ENCODE assay signal across 14 cellular contexts in genomic region chr7:30396379-30396778, GRCh38.
DNase-seq lines count a peak whose midpoint lies in the region; ATAC-seq and TF ChIP-seq lines count a peak whose summit lies in the region.
"Had no signal": no experiment of that assay in that cellular context is flagged by ENCODE, and none has a peak within 500 bp of the region (broad histone marks: within the 10 kb centered on the region; RNA-seq: fewer than 3 reads in every experiment).

No MANE protein-coding gene starts in this region.

- H3K36me3 ChIP-seq in RWPE2 (ENCODE audit: low read depth) = no peaks in the 10 kb centered on the region
- H3K36me3 ChIP-seq in prostate gland = no peaks in the 10 kb centered on the region
- H3K36me3 ChIP-seq in MM.1S (replicated peaks; ENCODE audit: insufficient read depth, low read length) = no peaks in the 10 kb centered on the region

- H3K27ac ChIP-seq in RWPE2 (ENCODE audit: poor library complexity, severe bottlenecking) (no peak overlapping the region), prostate gland (no peak overlapping the region), MM.1S (ENCODE audit: low read length) (no peak overlapping the region)

- no peak for TF ChIP-seq POLR2A in prostate gland (IDR thresholded peaks at IDR 0.05)

- in situ Hi-C loops in GM13976 (cut with MboI; ENCODE audit: low sequenced_read_pairs, unreplicated experiment) = no loop called here

- no peak overlapping the region for H3K4me2 ChIP-seq in MM.1S (ENCODE audit: low read depth, low read length)
- H3K4me2 ChIP-seq: smooth muscle cell had no signal

- H3K27me3 ChIP-seq in RWPE2 (ENCODE audit: insufficient read depth, poor library complexity, severe bottlenecking) = no peaks in the 10 kb centered on the region
- H3K27me3 ChIP-seq in prostate gland (replicated peaks; ENCODE audit: insufficient read depth) = no peaks in the 10 kb centered on the region
- no peaks in the 10 kb centered on the region for H3K27me3 ChIP-seq in MM.1S (replicated peaks; ENCODE audit: insufficient read depth, low read length)

- H2AFZ ChIP-seq in MM.1S (ENCODE audit: low read length) = no peak overlapping the region

- no peaks in the 10 kb centered on the region for H3K4me1 ChIP-seq in RWPE2 (ENCODE audit: insufficient read depth, poor library complexity, severe bottlenecking)
- no peaks in the 10 kb centered on the region for H3K4me1 ChIP-seq in prostate gland (replicated peaks)
- peaks cover 9% of the 10 kb centered on the region for H3K4me1 ChIP-seq in MM.1S (ENCODE audit: low read length)

- H3K4me3 ChIP-seq in RWPE2 (ENCODE audit: severe bottlenecking) (no peak overlapping the region), fibroblast of pulmonary artery (replicated peaks; ENCODE audit: low read depth, low read length) (no peak overlapping the region), prostate gland (no peak overlapping the region), MM.1S (ENCODE audit: low read length) (no peak overlapping the region)
- H3K4me3 ChIP-seq: smooth muscle cell had no signal

- ATAC-seq in RWPE2 (ENCODE audit: low read depth) = no peak
- ATAC-seq: activated CD8-positive, alpha-beta T cell treated with anti-CD3 and anti-CD28 coated beads for 36 hours; natural killer cell treated with Interleukin-12 subunit alpha and Interleukin-12 subunit beta and Interleukin-15 and Interleukin-18, amount 100 ng/mL, for 72 hours had no signal

- TF ChIP-seq CTCF in GM13976 (IDR thresholded peaks at IDR 0.05; ENCODE audit: borderline replicate concordance, control extremely low read depth, extremely low read depth, insufficient read depth, missing control alignments) (peak; percentile 12), RWPE2 (IDR thresholded peaks at IDR 0.05; ENCODE audit: poor library complexity, severe bottlenecking) (peak; percentile 31), fibroblast of pulmonary artery (IDR thresholded peaks at IDR 0.05; ENCODE audit: low read length, missing control alignments) (peak; percentile 25), prostate gland (IDR thresholded peaks at IDR 0.05) (no peak), MM.1S (IDR thresholded peaks at IDR 0.05; ENCODE audit: low read length) (no peak)

- intact Hi-C loops in prostate gland (cut with DNase I) = no loop called here

- no peaks in the 10 kb centered on the region for H3K9me2 ChIP-seq in MM.1S (replicated peaks; ENCODE audit: insufficient read depth, low read length)

- H4K20me1 ChIP-seq in MM.1S (ENCODE audit: insufficient read depth, low read length) = no peaks in the 10 kb centered on the region

- peak; percentile 25 for DNase-seq in DMS53 (lab: John Stamatoyannopoulos, UW)
- no peak for DNase-seq in DMS53 treated with DMSO at 0.1 percent for 48 hours (lab: John Stamatoyannopoulos, UW; ENCODE audit: unreplicated experiment)
- DNase-seq in GM13976 (ENCODE audit: low spot score) = no peak
- DNase-seq in RWPE2 (ENCODE audit: low spot score) = no peak
- peak; percentile 12 for DNase-seq in fibroblast of pulmonary artery (ENCODE audit: low read depth)
- no peak for DNase-seq in prostate gland (ENCODE audit: low spot score)
- DNase-seq in MM.1S = no peak
- no peak for DNase-seq in NCI-H1048 (lab: John Stamatoyannopoulos, UW)
- DNase-seq: activated CD8-positive, alpha-beta T cell treated with anti-CD3 and anti-CD28 coated beads for 36 hours; activated gamma-delta T cell; central memory CD4-positive, alpha-beta T cell; foreskin melanocyte had no signal

- 54% methylated on average over 7 of the region's 7 CpGs for WGBS in prostate gland

- H3K9ac ChIP-seq in MM.1S (ENCODE audit: low read length) = no peak overlapping the region

- H3F3A ChIP-seq in MM.1S (ENCODE audit: insufficient read depth, low read length) = no peaks in the 10 kb centered on the region

- no peaks in the 10 kb centered on the region for H3K79me2 ChIP-seq in MM.1S (ENCODE audit: low read length)

- no peaks in the 10 kb centered on the region for H3K9me3 ChIP-seq in RWPE2 (ENCODE audit: severe bottlenecking)
- H3K9me3 ChIP-seq in prostate gland = no peaks in the 10 kb centered on the region
- H3K9me3 ChIP-seq in MM.1S (replicated peaks; ENCODE audit: insufficient read depth, low read length) = no peaks in the 10 kb centered on the region

Comparison
In these comparisons a context has a peak if more than half of its experiments do, and no peak if none do; other contexts are left out.
1. DNase-seq: peak in DMS53 (single experiment) and fibroblast of pulmonary artery (single experiment); none in DMS53 treated with DMSO at 0.1 percent for 48 hours (single experiment), GM13976 (single experiment), RWPE2 (single experiment), prostate gland (single experiment), MM.1S (single experiment) and NCI-H1048 (single experiment).
2. CTCF ChIP-seq: peak in GM13976 (single experiment), RWPE2 (single experiment) and fibroblast of pulmonary artery (single experiment); none in prostate gland (0 of 4) and MM.1S (single experiment).